In genomic region chr10:117373848-117374505, GRCh38 we compare ENCODE assay signal across 7 cellular contexts. TPM values are rescaled to one million over a fixed set of nuclear protein-coding genes. Genes with fewer than 3 reads are reported as not detected.
DNase-seq lines count a peak whose midpoint lies in the region; ATAC-seq, FAIRE-seq and TF ChIP-seq lines count a peak whose summit lies in the region.

No MANE protein-coding gene starts in this region.

- TF ChIP-seq CTCF in breast epithelium (IDR thresholded peaks at IDR 0.05) (no peak), smooth muscle cell (IDR thresholded peaks at IDR 0.05; ENCODE audit: borderline replicate concordance, insufficient read depth, poor library complexity, severe bottlenecking) (no peak)

- intact Hi-C loops in breast epithelium (cut with DNase I; ENCODE audit: low total_unique reads), result no loop called here

- H3K27ac ChIP-seq in breast epithelium (peak overlapping the region; percentile 94 to 96), smooth muscle cell (ENCODE audit: low read depth) (no peak overlapping the region)

- ATAC-seq in HG03103 (IDR thresholded peaks at IDR 0.05; ENCODE audit: low read depth, unreplicated experiment) (peak; percentile 18), HG02571 (IDR thresholded peaks at IDR 0.05; ENCODE audit: unreplicated experiment) (no peak)

- peak overlapping the region; percentile 95 for H2AFZ ChIP-seq in smooth muscle cell (ENCODE audit: low read depth)

- FAIRE-seq in GM12892 (lab: Jason Lieb, UNC), result peak; percentile 56

- no peaks in the 10 kb centered on the region for H3K36me3 ChIP-seq in breast epithelium
- no peaks in the 10 kb centered on the region for H3K36me3 ChIP-seq in smooth muscle cell (ENCODE audit: low read depth)

- H3F3A ChIP-seq in smooth muscle cell (ENCODE audit: low read depth), result no peaks in the 10 kb centered on the region

- peaks cover 60% of the 10 kb centered on the region for H3K79me2 ChIP-seq in smooth muscle cell (ENCODE audit: low read depth)

- peak overlapping the region; percentile 84 for H3K9ac ChIP-seq in smooth muscle cell (ENCODE audit: low read depth)

- TF ChIP-seq POLR2A in GM12892 (IDR thresholded peaks at IDR 0.05; ENCODE audit: low read depth, low read length) (no peak), breast epithelium (IDR thresholded peaks at IDR 0.05) (no peak)

- no peaks in the 10 kb centered on the region for H3K27me3 ChIP-seq in breast epithelium
- H3K27me3 ChIP-seq in smooth muscle cell (ENCODE audit: low read depth), result peaks cover 22% of the 10 kb centered on the region

- peaks cover 0 to 7% of the 10 kb centered on the region in 2 donors for H3K4me1 ChIP-seq in breast epithelium
- H3K4me1 ChIP-seq in smooth muscle cell (ENCODE audit: low read depth), result peaks cover 15% of the 10 kb centered on the region

- H3K9me3 ChIP-seq in breast epithelium (no peaks in the 10 kb centered on the region), smooth muscle cell (replicated peaks; ENCODE audit: low read depth) (no peaks in the 10 kb centered on the region)

- H3K4me3 ChIP-seq in breast epithelium, result peak overlapping the region; percentile 63 to 96 (median 87)
- peak overlapping the region; percentile 91 for H3K4me3 ChIP-seq in smooth muscle cell

- WGBS in smooth muscle cell (ENCODE audit: low lambda C conversion rate), result 1% methylated on average over 31 of the region's 31 CpGs

- H3K4me2 ChIP-seq in smooth muscle cell, result peak overlapping the region; percentile 97

- DNase-seq in GM12892 (ENCODE audit: insufficient read length) (peak; percentile 18), SKM-1 treated with dmso at 0.1 percent for 144 hours (lab: John Stamatoyannopoulos, UW; ENCODE audit: unreplicated experiment) (peak; percentile 45), breast epithelium (ENCODE audit: low spot score in 2 of 2) (peak in 1 of 2 donors; percentile 26), inferior parietal cortex (ENCODE audit: extremely low spot score) (peak; percentile 38), smooth muscle cell (lab: John Stamatoyannopoulos, UW; ENCODE audit: unreplicated experiment) (peak; percentile 45)

- H4K20me1 ChIP-seq in smooth muscle cell (ENCODE audit: low read depth), result peaks cover 57% of the 10 kb centered on the region

RNA-seq across cellular contexts. Expression of gene PDZD8, which starts 1.3 kb away (rescaled TPM):
- polyA plus RNA-seq in GM12892 (2012; ENCODE audit: missing spikeins), result 7.2 TPM
- total RNA-seq in breast epithelium, result 10 to 100 TPM; 27.5 to 51.2 (median 27.9) TPM
- 20.5 and 22.1 TPM in 2 replicates for total RNA-seq in smooth muscle cell
- polyA plus RNA-seq in smooth muscle cell, result 5.2 and 6.3 TPM in 2 replicates
